ENCODE assay signal across 2 cellular contexts in genomic region chr7:76559685-76560084, GRCh38.
TF ChIP-seq lines count a peak whose summit lies in the region.

No MANE protein-coding gene starts in this region.

TF ChIP-seq in HEK293, 187 proteins besides CTCF, POLR2A, EP300 and RAD21:
- TF ChIP-seq EGR2 (tag by site-specific recombination; IDR thresholded peaks at IDR 0.05; ENCODE audit: low read depth) = 0 out of 2 replicates have a peak, but pooled peaks have one; percentile 14
- TF ChIP-seq PRDM1 (tag by site-specific recombination; IDR thresholded peaks at IDR 0.05) = 0 out of 2 replicates have a peak, but pooled peaks have one; percentile 22

TF ChIP-seq in K562, 482 proteins besides CTCF, POLR2A, EP300 and RAD21:
- TF ChIP-seq MNT (conservative IDR thresholded peaks at IDR 0.05) (peak in 1 of 2 experiments; percentile 35; a peak in 1 of 4 replicates), ARID1B (IDR thresholded peaks at IDR 0.05) (peak; percentile 38; the same call in 1 of the 2 replicates), MTA1 (IDR thresholded peaks at IDR 0.05; ENCODE audit: borderline replicate concordance) (0 out of 2 replicates have a peak, but pooled peaks have one; percentile 39)
